ENCODE assay signal across 1 cellular context in the genomic region with DNA sequence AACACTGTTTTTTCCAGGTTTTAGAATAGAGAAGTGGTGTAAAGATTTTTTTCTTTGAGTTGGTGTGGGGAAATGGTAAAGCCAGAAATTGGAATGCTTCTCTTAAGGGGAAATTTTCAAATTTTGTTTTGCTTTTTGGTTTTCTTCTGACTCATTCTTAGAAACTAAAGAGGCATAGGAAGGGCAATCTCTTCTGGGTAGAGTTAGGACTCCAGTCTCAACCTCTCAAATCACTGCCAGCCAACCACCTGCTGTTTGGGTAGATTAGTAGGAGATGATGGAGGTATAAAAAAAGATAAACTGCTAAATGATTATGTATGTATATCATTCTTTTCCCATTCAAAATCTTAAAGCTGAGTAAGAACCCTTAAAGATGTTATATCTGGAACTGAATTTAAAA.
TF ChIP-seq lines count a peak whose summit lies in the region.

No MANE protein-coding gene starts in this region.

TF ChIP-seq in SK-N-SH, 30 proteins besides CTCF, POLR2A, EP300 and RAD21:
- no peak for TF ChIP-seq TAF1 (IDR thresholded peaks at IDR 0.05; ENCODE audit: borderline replicate concordance, low read depth, low read length)
- no peak for TF ChIP-seq MXI1 (IDR thresholded peaks at IDR 0.05; ENCODE audit: low read depth, low read length)
- no peak for TF ChIP-seq FOSL2 (IDR thresholded peaks at IDR 0.05; ENCODE audit: borderline replicate concordance, low read depth)
- TF ChIP-seq GABPA (IDR thresholded peaks at IDR 0.05; ENCODE audit: low read depth): no peak
- TF ChIP-seq, protein P1, sequence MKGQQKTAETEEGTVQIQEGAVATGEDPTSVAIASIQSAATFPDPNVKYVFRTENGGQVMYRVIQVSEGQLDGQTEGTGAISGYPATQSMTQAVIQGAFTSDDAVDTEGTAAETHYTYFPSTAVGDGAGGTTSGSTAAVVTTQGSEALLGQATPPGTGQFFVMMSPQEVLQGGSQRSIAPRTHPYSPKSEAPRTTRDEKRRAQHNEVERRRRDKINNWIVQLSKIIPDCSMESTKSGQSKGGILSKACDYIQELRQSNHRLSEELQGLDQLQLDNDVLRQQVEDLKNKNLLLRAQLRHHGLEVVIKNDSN (IDR thresholded peaks at IDR 0.05; ENCODE audit: borderline replicate concordance, low read depth): no peak
- no peak for TF ChIP-seq RFX5 (IDR thresholded peaks at IDR 0.05; ENCODE audit: low read length)
- no peak for TF ChIP-seq TCF12 (IDR thresholded peaks at IDR 0.05)
- TF ChIP-seq, protein P2, sequence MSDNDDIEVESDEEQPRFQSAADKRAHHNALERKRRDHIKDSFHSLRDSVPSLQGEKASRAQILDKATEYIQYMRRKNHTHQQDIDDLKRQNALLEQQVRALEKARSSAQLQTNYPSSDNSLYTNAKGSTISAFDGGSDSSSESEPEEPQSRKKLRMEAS (IDR thresholded peaks at IDR 0.05; ENCODE audit: low read depth): no peak
- TF ChIP-seq FOXJ3 (CRISPR knock-in tag; IDR thresholded peaks at IDR 0.05): no peak
- no peak for TF ChIP-seq MEF2A (IDR thresholded peaks at IDR 0.05; ENCODE audit: borderline replicate concordance, low read depth)
- TF ChIP-seq EZH2phosphoT487 (IDR thresholded peaks at IDR 0.05; ENCODE audit: borderline replicate concordance, low read depth): no peak
- no peak for TF ChIP-seq JUND (IDR thresholded peaks at IDR 0.05)
